In the genomic region with DNA sequence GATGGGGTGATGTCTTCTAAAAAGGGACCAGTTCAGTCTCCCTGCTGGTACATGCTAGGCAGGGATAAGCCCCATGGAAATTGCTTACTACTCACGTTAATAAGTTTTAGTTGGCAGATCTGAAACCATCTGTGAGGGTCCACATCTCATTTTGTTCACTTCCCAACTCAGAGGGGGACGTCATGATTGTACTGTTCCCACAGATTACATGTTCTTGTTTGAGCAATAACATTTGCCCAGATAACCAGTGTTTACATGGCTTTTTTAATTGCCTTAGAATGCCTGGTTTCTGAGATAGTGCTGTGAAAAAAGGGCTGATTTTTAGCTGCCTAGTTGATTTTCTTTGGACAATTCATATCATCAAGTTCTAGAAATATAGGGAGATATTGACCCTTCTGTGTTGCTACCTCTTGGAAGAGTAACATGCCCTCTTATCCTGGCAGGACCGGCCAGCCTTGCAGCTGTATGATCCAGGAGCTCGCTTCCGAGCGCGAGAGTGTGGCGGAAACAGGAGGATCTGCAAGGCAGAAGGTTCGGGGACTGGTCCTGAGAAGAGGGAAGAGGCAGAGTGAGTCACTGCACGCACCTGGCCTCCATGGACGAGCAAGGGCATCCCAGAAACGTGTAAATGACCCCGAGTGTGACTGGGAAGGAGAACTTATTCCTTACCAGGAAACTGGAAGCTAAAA, we compare ENCODE assay signal across 21 cellular contexts. TPM values are rescaled to one million over a fixed set of nuclear protein-coding genes. Genes with fewer than 3 reads are reported as not detected.
DNase-seq lines count a peak whose midpoint lies in the region; ATAC-seq, FAIRE-seq and TF ChIP-seq lines count a peak whose summit lies in the region.
"Had no signal": no experiment of that assay in that cellular context is flagged by ENCODE, and none has a peak within 500 bp of the region (broad histone marks: within the 10 kb centered on the region; RNA-seq: fewer than 3 reads in every experiment).

No MANE protein-coding gene starts in this region.

- H3K4me3 ChIP-seq in pancreas = no peak overlapping the region
- H3K4me3 ChIP-seq: A549 had no signal

- H3K4me1 ChIP-seq in pancreas = peaks cover 0 to 8% (median 0%) of the 10 kb centered on the region in 3 donors
- H3K4me1 ChIP-seq: A549, Caco-2 had no signal

- DNase-seq in activated T-cell treated with anti-CD3 and anti-CD28 coated beads, Interleukin-2, amount 50 U/mL, for 24 hours = no peak
- DNase-seq in activated T-cell treated with anti-CD3 and anti-CD28 coated beads, Interleukin-2, amount 50 U/mL, for 72 hours = no peak
- DNase-seq in endothelial cell (ENCODE audit: low spot score) (no peak), pancreas (peak in 3 of 6 donors; percentile 15 to 62 (median 53)), NCI-H2196 (lab: John Stamatoyannopoulos, UW; ENCODE audit: unreplicated experiment) (no peak), foreskin melanocyte (no peak), SK-N-DZ (ENCODE audit: low spot score) (no peak)
- DNase-seq: AML-193; Caco-2; CD4-positive, alpha-beta T cell; GDM1; GOT3; H7; HFFc6 had no signal

- WGBS in pancreas, 2 donors = 46 to 54% methylated on average over 13 of the region's 13 CpGs

- FAIRE-seq in pancreas (lab: Jason Lieb, UNC) = no peak
- FAIRE-seq: A549, D721Med, GM12892, GM18507 had no signal

- no peaks in the 10 kb centered on the region for H3K9me3 ChIP-seq in pancreas
- H3K9me3 ChIP-seq: A549, Caco-2 had no signal

- no peaks in the 10 kb centered on the region for H3K9me3 Mint-ChIP-seq in activated T-cell treated with anti-CD3 and anti-CD28 coated beads, Interleukin-2, amount 50 U/mL, for 24 hours
- H3K9me3 Mint-ChIP-seq in activated T-cell treated with anti-CD3 and anti-CD28 coated beads, Interleukin-2, amount 50 U/mL, for 72 hours = no peaks in the 10 kb centered on the region
- no peaks in the 10 kb centered on the region for H3K9me3 Mint-ChIP-seq in endothelial cell (ENCODE audit: unreplicated experiment)
- H3K9me3 Mint-ChIP-seq: CD4-positive, alpha-beta T cell; HFFc6 had no signal

- H3K27ac ChIP-seq in pancreas = peak overlapping the region in 3 of 4 donors; percentile 44 to 53 (median 50)
- H3K27ac ChIP-seq: 22Rv1, A549, C4-2B, HL-60 had no signal

- ATAC-seq in activated T-cell treated with anti-CD3 and anti-CD28 coated beads, Interleukin-2, amount 50 U/mL, for 72 hours (replicated peaks in 1 of 2) = no peak
- ATAC-seq in pancreas = peak; percentile 34 to 80 (median 74)

- no peaks in the 10 kb centered on the region for H3K4me1 Mint-ChIP-seq in activated T-cell treated with anti-CD3 and anti-CD28 coated beads, Interleukin-2, amount 50 U/mL, for 24 hours (ENCODE audit: low read depth)
- H3K4me1 Mint-ChIP-seq in activated T-cell treated with anti-CD3 and anti-CD28 coated beads, Interleukin-2, amount 50 U/mL, for 72 hours (ENCODE audit: low read depth) = no peaks in the 10 kb centered on the region
- peaks cover 5% of the 10 kb centered on the region for H3K4me1 Mint-ChIP-seq in endothelial cell (ENCODE audit: unreplicated experiment)

- no peak for TF ChIP-seq CTCF in endothelial cell (IDR thresholded peaks at IDR 0.05; ENCODE audit: unreplicated experiment)
- TF ChIP-seq CTCF in pancreas (IDR thresholded peaks at IDR 0.05) = no peak

- H3K36me3 ChIP-seq in pancreas = peaks cover 0 to 21% (median 4%) of the 10 kb centered on the region in 3 donors

- H3K27me3 ChIP-seq in pancreas = no peaks in the 10 kb centered on the region

- H3K4me3 Mint-ChIP-seq in activated T-cell treated with anti-CD3 and anti-CD28 coated beads, Interleukin-2, amount 50 U/mL, for 24 hours = no peak overlapping the region
- H3K4me3 Mint-ChIP-seq in activated T-cell treated with anti-CD3 and anti-CD28 coated beads, Interleukin-2, amount 50 U/mL, for 72 hours = no peak overlapping the region
- peak overlapping the region; percentile 42 for H3K4me3 Mint-ChIP-seq in endothelial cell (ENCODE audit: unreplicated experiment)
- H3K4me3 Mint-ChIP-seq: CD4-positive, alpha-beta T cell; HFFc6 had no signal

- H3K27me3 Mint-ChIP-seq in activated T-cell treated with anti-CD3 and anti-CD28 coated beads, Interleukin-2, amount 50 U/mL, for 24 hours = no peaks in the 10 kb centered on the region
- no peaks in the 10 kb centered on the region for H3K27me3 Mint-ChIP-seq in activated T-cell treated with anti-CD3 and anti-CD28 coated beads, Interleukin-2, amount 50 U/mL, for 72 hours (ENCODE audit: low read depth)
- no peaks in the 10 kb centered on the region for H3K27me3 Mint-ChIP-seq in endothelial cell (ENCODE audit: unreplicated experiment)
- H3K27me3 Mint-ChIP-seq: CD4-positive, alpha-beta T cell had no signal

- peaks cover 71% of the 10 kb centered on the region for H3K36me3 Mint-ChIP-seq in activated T-cell treated with anti-CD3 and anti-CD28 coated beads, Interleukin-2, amount 50 U/mL, for 24 hours (ENCODE audit: low read depth)
- peaks cover 5 to 17% of the 10 kb centered on the region in 2 donors for H3K36me3 Mint-ChIP-seq in activated T-cell treated with anti-CD3 and anti-CD28 coated beads, Interleukin-2, amount 50 U/mL, for 72 hours (ENCODE audit: insufficient read depth in 2 of 2)
- H3K36me3 Mint-ChIP-seq in endothelial cell (ENCODE audit: low read depth, unreplicated experiment) = peaks cover 31% of the 10 kb centered on the region

- peak overlapping the region; percentile 11 for H3K27ac Mint-ChIP-seq in activated T-cell treated with anti-CD3 and anti-CD28 coated beads, Interleukin-2, amount 50 U/mL, for 24 hours
- no peak overlapping the region for H3K27ac Mint-ChIP-seq in activated T-cell treated with anti-CD3 and anti-CD28 coated beads, Interleukin-2, amount 50 U/mL, for 72 hours
- H3K27ac Mint-ChIP-seq in endothelial cell (ENCODE audit: unreplicated experiment) = no peak overlapping the region
- H3K27ac Mint-ChIP-seq: CD4-positive, alpha-beta T cell; HFFc6 had no signal

- intact Hi-C loops in pancreas (cut with DNase I) = no loop called here

RNA-seq across cellular contexts. Expression of gene CHAMP1, which starts 9.8 kb away (rescaled TPM):
- 10 to 100 TPM; 39.4 to 42.3 TPM for total RNA-seq in activated T-cell treated with anti-CD3 and anti-CD28 coated beads, Interleukin-2, amount 50 U/mL, for 72 hours
- total RNA-seq in endothelial cell (ENCODE audit: unreplicated experiment) = 21.6 TPM
- total RNA-seq in pancreas = 10 to 100 TPM in 1 of 6 donors, 1 to 10 TPM in 5; 6.5 to 12.3 (median 8.8) TPM
- polyA plus RNA-seq in pancreas = 1 to 10 TPM; 3.6 to 4.8 TPM
- 12.8 and 16.5 TPM in 2 replicates for polyA plus RNA-seq in SK-N-DZ (2014; cell fraction: cytosol; rRNA removed)
- 11.2 and 30.0 TPM in 2 replicates for polyA plus RNA-seq in SK-N-DZ (2014; cell fraction: nucleus; rRNA removed)

RNA-seq across cellular contexts. Expression of gene UPF3A, which starts 23.1 kb away (rescaled TPM):
- total RNA-seq in activated T-cell treated with anti-CD3 and anti-CD28 coated beads, Interleukin-2, amount 50 U/mL, for 72 hours = 10 to 100 TPM; 66.4 to 81.5 TPM
- total RNA-seq in endothelial cell (ENCODE audit: unreplicated experiment) (61.6 TPM), pancreas (10 to 100 TPM; 17.1 to 32.5 (median 24.0) TPM)
- 10 to 100 TPM; 64.6 to 73.8 TPM for polyA plus RNA-seq in pancreas
- 55.4 and 63.9 TPM in 2 replicates for polyA plus RNA-seq in SK-N-DZ (2014; cell fraction: cytosol; rRNA removed)
- polyA plus RNA-seq in SK-N-DZ (2014; cell fraction: nucleus; rRNA removed) = 122 and 163 TPM in 2 replicates

Comparison
In these comparisons a context has a peak if more than half of its experiments do, and no peak if none do; other contexts are left out.
1. ATAC-seq: peak in pancreas (4 of 4); none in activated T-cell treated with anti-CD3 and anti-CD28 coated beads, Interleukin-2, amount 50 U/mL, for 72 hours (0 of 2).